ENCODE assay signal across 14 cellular contexts in genomic region chr11:70464509-70465361, GRCh38.
"Had no signal": no experiment of that assay in that cellular context is flagged by ENCODE, and none has a peak within 500 bp of the region (broad histone marks: within the 10 kb centered on the region; RNA-seq: fewer than 3 reads in every experiment).

No MANE protein-coding gene starts in this region.

- H3K36me3 ChIP-seq: transverse colon had no signal

- H3K4me3 Mint-ChIP-seq: activated CD8-positive, alpha-beta memory T cell treated with anti-CD3 and anti-CD28 coated beads, Interleukin-2, amount 10 ng/mL, durations not matched to agents 7 days and 5 days; activated naive CD8-positive, alpha-beta T cell treated with anti-CD3 and anti-CD28 coated beads for 36 hours; activated T-cell treated with anti-CD3 and anti-CD28 coated beads, Interleukin-2, amount 50 U/mL, for 24 hours; memory B cell; nephron had no signal

- H3K27ac ChIP-seq: transverse colon had no signal

- H3K36me3 Mint-ChIP-seq: activated CD8-positive, alpha-beta memory T cell treated with anti-CD3 and anti-CD28 coated beads, Interleukin-2, amount 10 ng/mL, durations not matched to agents 7 days and 5 days; activated naive CD8-positive, alpha-beta T cell treated with anti-CD3 and anti-CD28 coated beads for 36 hours; memory B cell had no signal

- DNase-seq: activated CD4-positive, alpha-beta T cell treated with anti-CD3 and anti-CD28 coated beads for 1 hour; activated CD4-positive, alpha-beta T cell treated with anti-CD3 and anti-CD28 coated beads, Interleukin-2, amount 50 U/mL, for 48 hours; activated CD8-positive, alpha-beta memory T cell treated with anti-CD3 and anti-CD28 coated beads, Interleukin-2, amount 10 ng/mL, durations not matched to agents 7 days and 5 days; activated gamma-delta T cell; activated naive CD8-positive, alpha-beta T cell treated with anti-CD3 and anti-CD28 coated beads for 36 hours; activated T-cell treated with anti-CD3 and anti-CD28 coated beads, Interleukin-2, amount 50 U/mL, for 24 hours; stimulated activated CD4-positive, alpha-beta T cell treated with anti-CD3 and anti-CD28 coated beads, Interleukin-4, amount 100 ng/mL, for 4 hours; T-helper 9 cell; transverse colon had no signal

- H3K9me3 ChIP-seq: transverse colon had no signal

- H3K4me1 ChIP-seq: transverse colon had no signal

- H3K4me1 Mint-ChIP-seq: activated CD8-positive, alpha-beta memory T cell treated with anti-CD3 and anti-CD28 coated beads, Interleukin-2, amount 10 ng/mL, durations not matched to agents 7 days and 5 days had no signal

- ATAC-seq: activated CD8-positive, alpha-beta memory T cell treated with anti-CD3 and anti-CD28 coated beads, Interleukin-2, amount 10 ng/mL, durations not matched to agents 7 days and 5 days; esophagus mucosa; left lobe of liver had no signal

- FAIRE-seq: endometrium had no signal

- H3K9me3 Mint-ChIP-seq: activated naive CD8-positive, alpha-beta T cell treated with anti-CD3 and anti-CD28 coated beads for 36 hours; activated T-cell treated with anti-CD3 and anti-CD28 coated beads, Interleukin-2, amount 50 U/mL, for 24 hours; memory B cell; nephron had no signal

- H3K27ac Mint-ChIP-seq: activated CD8-positive, alpha-beta memory T cell treated with anti-CD3 and anti-CD28 coated beads, Interleukin-2, amount 10 ng/mL, durations not matched to agents 7 days and 5 days; activated naive CD8-positive, alpha-beta T cell treated with anti-CD3 and anti-CD28 coated beads for 36 hours; activated T-cell treated with anti-CD3 and anti-CD28 coated beads, Interleukin-2, amount 50 U/mL, for 24 hours; memory B cell; nephron had no signal

- H3K4me3 ChIP-seq: transverse colon had no signal
